ENCODE assay signal across 24 cellular contexts in genomic region chr7:136654406-136654805, GRCh38.
"Had no signal": no experiment of that assay in that cellular context is flagged by ENCODE, and none has a peak within 500 bp of the region (broad histone marks: within the 10 kb centered on the region; RNA-seq: fewer than 3 reads in every experiment).

No MANE protein-coding gene starts in this region.

- DNase-seq: activated CD4-positive, alpha-beta T cell treated with anti-CD3 and anti-CD28 coated beads for 4 hours; activated CD4-positive, alpha-beta T cell treated with anti-CD3 and anti-CD28 coated beads, Interleukin-2, amount 50 U/mL, for 48 hours; activated CD8-positive, alpha-beta memory T cell treated with anti-CD3 and anti-CD28 coated beads for 24 hours; activated effector memory CD4-positive, alpha-beta T cell treated with Interleukin-2 at 50 U/mL for 16 hours; activated naive CD4-positive, alpha-beta T cell treated with anti-CD3 and anti-CD28 coated beads for 36 hours; activated naive CD8-positive, alpha-beta T cell treated with anti-CD3 and anti-CD28 coated beads for 36 hours; amniotic stem cell; cerebellar nuclear complex; endodermal cell; kidney; naive B cell; psoas muscle; spleen; stimulated activated naive CD4-positive, alpha-beta T cell; T-helper 1 cell; tibial artery had no signal

- H3K27ac ChIP-seq: cardiac muscle cell, esophagus muscularis mucosa, gastroesophageal sphincter, hepatocyte, parathyroid adenoma, psoas muscle, right atrium auricular region, spleen, suprapubic skin, tibial artery, VCaP had no signal

- H3K4me3 ChIP-seq: cardiac muscle cell, esophagus muscularis mucosa, gastroesophageal sphincter, hepatocyte, psoas muscle, right atrium auricular region, spleen, suprapubic skin, tibial artery had no signal
